1 cellular context compared by ENCODE assay signal in the genomic region with DNA sequence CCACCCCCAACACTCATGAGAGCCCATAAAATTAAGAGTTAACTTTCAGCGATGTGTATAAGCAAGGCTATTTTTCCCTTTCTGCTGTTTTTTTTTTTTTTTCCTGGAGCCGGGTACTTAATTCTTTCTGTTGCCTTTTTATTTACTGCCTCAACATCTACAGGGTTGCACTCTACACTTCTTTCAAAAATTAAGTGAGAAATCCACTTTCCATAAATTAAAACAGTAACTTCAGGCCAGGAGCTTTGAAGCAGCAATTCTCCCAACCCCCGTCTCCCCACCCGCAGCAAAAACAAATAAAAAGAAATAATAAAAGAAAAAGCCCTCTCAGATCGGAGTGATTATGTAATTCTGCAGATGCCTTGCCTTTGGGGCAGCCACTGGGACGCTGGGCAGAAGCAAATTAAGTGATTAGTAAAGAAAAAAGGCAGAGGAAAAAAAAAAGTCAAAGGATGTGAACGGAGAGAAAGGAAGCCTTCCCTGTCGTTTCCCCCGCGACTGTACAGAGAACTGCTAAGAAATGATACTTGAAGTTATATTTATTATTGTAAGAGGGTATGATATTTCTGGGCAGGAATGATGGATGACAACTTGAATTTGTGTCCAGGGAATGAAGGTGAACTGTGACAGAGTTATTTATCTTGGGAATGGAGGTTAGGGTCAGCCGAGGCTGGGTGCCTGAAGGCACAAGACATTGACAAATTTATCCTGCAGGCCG.
TF ChIP-seq lines count a peak whose summit lies in the region.

No MANE protein-coding gene starts in this region.

TF ChIP-seq in GM23338, 12 proteins besides CTCF, POLR2A, EP300 and RAD21 (continued from another document):
- TF ChIP-seq, protein P1, sequence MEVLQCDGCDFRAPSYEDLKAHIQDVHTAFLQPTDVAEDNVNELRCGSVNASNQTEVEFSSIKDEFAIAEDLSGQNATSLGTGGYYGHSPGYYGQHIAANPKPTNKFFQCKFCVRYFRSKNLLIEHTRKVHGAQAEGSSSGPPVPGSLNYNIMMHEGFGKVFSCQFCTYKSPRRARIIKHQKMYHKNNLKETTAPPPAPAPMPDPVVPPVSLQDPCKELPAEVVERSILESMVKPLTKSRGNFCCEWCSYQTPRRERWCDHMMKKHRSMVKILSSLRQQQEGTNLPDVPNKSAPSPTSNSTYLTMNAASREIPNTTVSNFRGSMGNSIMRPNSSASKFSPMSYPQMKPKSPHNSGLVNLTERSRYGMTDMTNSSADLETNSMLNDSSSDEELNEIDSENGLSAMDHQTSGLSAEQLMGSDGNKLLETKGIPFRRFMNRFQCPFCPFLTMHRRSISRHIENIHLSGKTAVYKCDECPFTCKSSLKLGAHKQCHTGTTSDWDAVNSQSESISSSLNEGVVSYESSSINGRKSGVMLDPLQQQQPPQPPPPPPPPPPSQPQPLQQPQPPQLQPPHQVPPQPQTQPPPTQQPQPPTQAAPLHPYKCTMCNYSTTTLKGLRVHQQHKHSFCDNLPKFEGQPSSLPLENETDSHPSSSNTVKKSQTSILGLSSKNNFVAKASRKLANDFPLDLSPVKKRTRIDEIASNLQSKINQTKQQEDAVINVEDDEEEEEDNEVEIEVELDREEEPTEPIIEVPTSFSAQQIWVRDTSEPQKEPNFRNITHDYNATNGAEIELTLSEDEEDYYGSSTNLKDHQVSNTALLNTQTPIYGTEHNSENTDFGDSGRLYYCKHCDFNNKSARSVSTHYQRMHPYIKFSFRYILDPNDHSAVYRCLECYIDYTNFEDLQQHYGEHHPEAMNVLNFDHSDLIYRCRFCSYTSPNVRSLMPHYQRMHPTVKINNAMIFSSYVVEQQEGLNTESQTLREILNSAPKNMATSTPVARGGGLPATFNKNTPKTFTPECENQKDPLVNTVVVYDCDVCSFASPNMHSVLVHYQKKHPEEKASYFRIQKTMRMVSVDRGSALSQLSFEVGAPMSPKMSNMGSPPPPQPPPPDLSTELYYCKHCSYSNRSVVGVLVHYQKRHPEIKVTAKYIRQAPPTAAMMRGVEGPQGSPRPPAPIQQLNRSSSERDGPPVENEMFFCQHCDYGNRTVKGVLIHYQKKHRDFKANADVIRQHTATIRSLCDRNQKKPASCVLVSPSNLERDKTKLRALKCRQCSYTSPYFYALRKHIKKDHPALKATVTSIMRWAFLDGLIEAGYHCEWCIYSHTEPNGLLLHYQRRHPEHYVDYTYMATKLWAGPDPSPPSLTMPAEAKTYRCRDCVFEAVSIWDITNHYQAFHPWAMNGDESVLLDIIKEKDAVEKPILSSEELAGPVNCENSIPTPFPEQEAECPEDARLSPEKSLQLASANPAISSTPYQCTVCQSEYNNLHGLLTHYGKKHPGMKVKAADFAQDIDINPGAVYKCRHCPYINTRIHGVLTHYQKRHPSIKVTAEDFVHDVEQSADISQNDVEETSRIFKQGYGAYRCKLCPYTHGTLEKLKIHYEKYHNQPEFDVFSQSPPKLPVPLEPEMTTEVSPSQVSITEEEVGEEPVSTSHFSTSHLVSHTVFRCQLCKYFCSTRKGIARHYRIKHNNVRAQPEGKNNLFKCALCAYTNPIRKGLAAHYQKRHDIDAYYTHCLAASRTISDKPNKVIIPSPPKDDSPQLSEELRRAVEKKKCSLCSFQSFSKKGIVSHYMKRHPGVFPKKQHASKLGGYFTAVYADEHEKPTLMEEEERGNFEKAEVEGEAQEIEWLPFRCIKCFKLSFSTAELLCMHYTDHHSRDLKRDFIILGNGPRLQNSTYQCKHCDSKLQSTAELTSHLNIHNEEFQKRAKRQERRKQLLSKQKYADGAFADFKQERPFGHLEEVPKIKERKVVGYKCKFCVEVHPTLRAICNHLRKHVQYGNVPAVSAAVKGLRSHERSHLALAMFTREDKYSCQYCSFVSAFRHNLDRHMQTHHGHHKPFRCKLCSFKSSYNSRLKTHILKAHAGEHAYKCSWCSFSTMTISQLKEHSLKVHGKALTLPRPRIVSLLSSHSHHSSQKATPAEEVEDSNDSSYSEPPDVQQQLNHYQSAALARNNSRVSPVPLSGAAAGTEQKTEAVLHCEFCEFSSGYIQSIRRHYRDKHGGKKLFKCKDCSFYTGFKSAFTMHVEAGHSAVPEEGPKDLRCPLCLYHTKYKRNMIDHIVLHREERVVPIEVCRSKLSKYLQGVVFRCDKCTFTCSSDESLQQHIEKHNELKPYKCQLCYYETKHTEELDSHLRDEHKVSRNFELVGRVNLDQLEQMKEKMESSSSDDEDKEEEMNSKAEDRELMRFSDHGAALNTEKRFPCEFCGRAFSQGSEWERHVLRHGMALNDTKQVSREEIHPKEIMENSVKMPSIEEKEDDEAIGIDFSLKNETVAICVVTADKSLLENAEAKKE (CRISPR knock-in tag; IDR thresholded peaks at IDR 0.05): no peak
- TF ChIP-seq ZNF114 (CRISPR knock-in tag; IDR thresholded peaks at IDR 0.05): no peak
- TF ChIP-seq, protein P2, sequence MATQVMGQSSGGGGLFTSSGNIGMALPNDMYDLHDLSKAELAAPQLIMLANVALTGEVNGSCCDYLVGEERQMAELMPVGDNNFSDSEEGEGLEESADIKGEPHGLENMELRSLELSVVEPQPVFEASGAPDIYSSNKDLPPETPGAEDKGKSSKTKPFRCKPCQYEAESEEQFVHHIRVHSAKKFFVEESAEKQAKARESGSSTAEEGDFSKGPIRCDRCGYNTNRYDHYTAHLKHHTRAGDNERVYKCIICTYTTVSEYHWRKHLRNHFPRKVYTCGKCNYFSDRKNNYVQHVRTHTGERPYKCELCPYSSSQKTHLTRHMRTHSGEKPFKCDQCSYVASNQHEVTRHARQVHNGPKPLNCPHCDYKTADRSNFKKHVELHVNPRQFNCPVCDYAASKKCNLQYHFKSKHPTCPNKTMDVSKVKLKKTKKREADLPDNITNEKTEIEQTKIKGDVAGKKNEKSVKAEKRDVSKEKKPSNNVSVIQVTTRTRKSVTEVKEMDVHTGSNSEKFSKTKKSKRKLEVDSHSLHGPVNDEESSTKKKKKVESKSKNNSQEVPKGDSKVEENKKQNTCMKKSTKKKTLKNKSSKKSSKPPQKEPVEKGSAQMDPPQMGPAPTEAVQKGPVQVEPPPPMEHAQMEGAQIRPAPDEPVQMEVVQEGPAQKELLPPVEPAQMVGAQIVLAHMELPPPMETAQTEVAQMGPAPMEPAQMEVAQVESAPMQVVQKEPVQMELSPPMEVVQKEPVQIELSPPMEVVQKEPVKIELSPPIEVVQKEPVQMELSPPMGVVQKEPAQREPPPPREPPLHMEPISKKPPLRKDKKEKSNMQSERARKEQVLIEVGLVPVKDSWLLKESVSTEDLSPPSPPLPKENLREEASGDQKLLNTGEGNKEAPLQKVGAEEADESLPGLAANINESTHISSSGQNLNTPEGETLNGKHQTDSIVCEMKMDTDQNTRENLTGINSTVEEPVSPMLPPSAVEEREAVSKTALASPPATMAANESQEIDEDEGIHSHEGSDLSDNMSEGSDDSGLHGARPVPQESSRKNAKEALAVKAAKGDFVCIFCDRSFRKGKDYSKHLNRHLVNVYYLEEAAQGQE (IDR thresholded peaks at IDR 0.05; ENCODE audit: unreplicated experiment): no peak
- no peak for TF ChIP-seq ZNF331 (CRISPR knock-in tag; IDR thresholded peaks at IDR 0.05; ENCODE audit: low read depth)
- no peak for TF ChIP-seq POLR2AphosphoS5 (IDR thresholded peaks at IDR 0.05; ENCODE audit: low read depth)
- TF ChIP-seq EZH2phosphoT487 (IDR thresholded peaks at IDR 0.05; ENCODE audit: unreplicated experiment): no peak
- TF ChIP-seq NANOG (IDR thresholded peaks at IDR 0.05; ENCODE audit: borderline replicate concordance): no peak
- no peak for TF ChIP-seq EZH2 (IDR thresholded peaks at IDR 0.05; ENCODE audit: low read depth, unreplicated experiment)
